ENCODE assay signal across 17 cellular contexts in genomic region chr4:52939739-52940138, GRCh38.
DNase-seq lines count a peak whose midpoint lies in the region; ATAC-seq and TF ChIP-seq lines count a peak whose summit lies in the region.
"Had no signal": no experiment of that assay in that cellular context is flagged by ENCODE, and none has a peak within 500 bp of the region (broad histone marks: within the 10 kb centered on the region; RNA-seq: fewer than 3 reads in every experiment).

No MANE protein-coding gene starts in this region.

- WGBS in body of pancreas, 2 donors: 30 to 62% methylated on average over 2 of the region's 2 CpGs

- TF ChIP-seq POLR2A in body of pancreas (IDR thresholded peaks at IDR 0.05): no peak

- no peak overlapping the region for H3K4me3 ChIP-seq in body of pancreas
- H3K4me3 ChIP-seq in mucosa of descending colon: no peak overlapping the region
- H3K4me3 ChIP-seq: BLaER1 treated with 17β-estradiol and CSF1 and Interleukin-3, amounts not matched to agents 10 nM and 100 nM had no signal

- peak; percentile 40 for ATAC-seq in body of pancreas
- ATAC-seq in mucosa of descending colon: peak; percentile 27
- ATAC-seq in GM21619 (IDR thresholded peaks at IDR 0.05; ENCODE audit: unreplicated experiment): no peak
- ATAC-seq: Panc1, Right ventricle myocardium inferior had no signal

- intact Hi-C loops in body of pancreas (cut with DNase I): no loop called here
- intact Hi-C loops in mucosa of descending colon (cut with DNase I, micrococcal nuclease): no loop called here
- intact Hi-C loops in head of caudate nucleus (cut with DNase I): no loop called here

- DNase-seq in NCI-H2029 (lab: John Stamatoyannopoulos, UW) (peak; percentile 10), NCI-H2029 treated with DMSO at 0.1 percent for 48 hours (lab: John Stamatoyannopoulos, UW) (no peak), body of pancreas (peak; percentile 40 to 70 (median 62)), mucosa of descending colon (no peak), head of caudate nucleus (no peak), NCI-H1092 treated with DMSO at 0.1 percent for 48 hours (lab: John Stamatoyannopoulos, UW) (no peak), AG08395 (ENCODE audit: low spot score) (no peak)
- DNase-seq: 8988T, DMS153, KBM-7, NCI-H1092, NCI-H226, SK-N-SH had no signal

- H3K27ac ChIP-seq in body of pancreas: no peak overlapping the region
- H3K27ac ChIP-seq: BLaER1 treated with 17β-estradiol and CSF1 and Interleukin-3, amounts not matched to agents 10 nM and 100 nM had no signal

- H3K27me3 ChIP-seq in body of pancreas: no peaks in the 10 kb centered on the region
- H3K27me3 ChIP-seq: BLaER1 treated with 17β-estradiol and CSF1 and Interleukin-3, amounts not matched to agents 10 nM and 100 nM had no signal

- H3K9me3 ChIP-seq in body of pancreas (no peaks in the 10 kb centered on the region), mucosa of descending colon (no peaks in the 10 kb centered on the region)
- H3K9me3 ChIP-seq: BLaER1 treated with 17β-estradiol and CSF1 and Interleukin-3, amounts not matched to agents 10 nM and 100 nM; SK-N-SH had no signal

- H3K36me3 ChIP-seq in body of pancreas (replicated peaks in 1 of 2; ENCODE audit: insufficient read depth in 1 of 2, low read depth in 2 of 2): no peaks in the 10 kb centered on the region
- H3K36me3 ChIP-seq in mucosa of descending colon (ENCODE audit: low read depth): no peaks in the 10 kb centered on the region

- TF ChIP-seq CTCF in body of pancreas (IDR thresholded peaks at IDR 0.05): no peak
- no peak for TF ChIP-seq CTCF in mucosa of descending colon (IDR thresholded peaks at IDR 0.05)

- H3K4me1 ChIP-seq in body of pancreas (peaks cover 6% of the 10 kb centered on the region), mucosa of descending colon (ENCODE audit: low read depth) (no peaks in the 10 kb centered on the region)

Comparison
In these comparisons a context has a peak if more than half of its experiments do, and no peak if none do; other contexts are left out.
1. DNase-seq: peak in NCI-H2029 (single experiment) and body of pancreas (4 of 4); none in NCI-H2029 treated with DMSO at 0.1 percent for 48 hours (single experiment), mucosa of descending colon (0 of 3), head of caudate nucleus (0 of 42), NCI-H1092 treated with DMSO at 0.1 percent for 48 hours (single experiment) and AG08395 (single experiment).